15 cellular contexts compared by ENCODE assay signal in the genomic region with DNA sequence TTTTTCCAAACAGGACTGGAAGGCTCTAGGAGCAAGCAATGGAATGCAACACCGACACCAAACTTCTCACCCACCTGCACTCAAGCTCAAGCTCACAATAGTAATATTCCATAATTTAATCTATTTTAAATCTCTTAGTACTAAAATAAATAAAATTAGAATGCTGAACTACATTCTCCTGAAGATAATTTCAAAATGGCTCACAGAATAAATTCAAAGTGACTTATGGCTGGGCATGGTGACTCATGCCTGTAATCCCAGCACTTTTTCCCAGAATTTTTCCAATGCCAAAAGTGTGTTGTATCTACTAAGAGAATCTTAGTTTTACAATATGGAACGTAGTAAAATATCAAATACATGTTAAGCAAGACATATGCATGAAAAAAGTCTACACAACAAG. TPM values are rescaled to one million over a fixed set of nuclear protein-coding genes. Genes with fewer than 3 reads are reported as not detected.
A peak's percentile ranks its signal among the peaks of the same experiment; 100 is the strongest.
DNase-seq lines count a peak whose midpoint lies in the region; ATAC-seq and TF ChIP-seq lines count a peak whose summit lies in the region.
"Had no signal": no experiment of that assay in that cellular context is flagged by ENCODE, and none has a peak within 500 bp of the region (broad histone marks: within the 10 kb centered on the region; RNA-seq: fewer than 3 reads in every experiment).

No MANE protein-coding gene starts in this region.

- H3K36me3 ChIP-seq in CD8-positive, alpha-beta T cell (ENCODE audit: insufficient read depth, low read length) = no peaks in the 10 kb centered on the region
- H3K36me3 ChIP-seq in hepatocyte (replicated peaks; ENCODE audit: insufficient read depth, low read depth) = no peaks in the 10 kb centered on the region
- H3K36me3 ChIP-seq in ovary = no peaks in the 10 kb centered on the region
- H3K36me3 ChIP-seq: BLaER1 had no signal

- peaks cover 58% of the 10 kb centered on the region for H3K79me2 ChIP-seq in hepatocyte

- peaks cover 3% of the 10 kb centered on the region for H3K36me3 Mint-ChIP-seq in CD8-positive, alpha-beta T cell
- H3K36me3 Mint-ChIP-seq in type B pancreatic cell = peaks cover 24% of the 10 kb centered on the region
- H3K36me3 Mint-ChIP-seq in activated T-helper 1 cell treated with anti-CD3 and anti-CD28 coated beads, Interleukin-12 subunit alpha, Interleukin-12 subunit beta, Interleukin-2, Interleukin-4 antibody, amounts not matched to agents 30 ng/mL and 10 ng/mL and 1 ng/mL, durations not matched to agents 14 hours and 24 hours and 36 hours (ENCODE audit: low read depth) = peaks cover 23% of the 10 kb centered on the region
- H3K36me3 Mint-ChIP-seq in activated CD4-positive, alpha-beta T cell treated with anti-CD3 and anti-CD28 coated beads, Interleukin-2, amount 10 ng/mL, durations not matched to agents 24 days and 14 days (ENCODE audit: low read depth) = peaks cover 22% of the 10 kb centered on the region

- no peak overlapping the region for H3K4me3 ChIP-seq in CD8-positive, alpha-beta T cell (ENCODE audit: low read depth, low read length)
- H3K4me3 ChIP-seq in hepatocyte = no peak overlapping the region
- no peak overlapping the region for H3K4me3 ChIP-seq in ovary
- H3K4me3 ChIP-seq: BLaER1, GM12878, GM23338 had no signal

- intact Hi-C loops in CD8-positive, alpha-beta T cell (cut with DNase I, micrococcal nuclease) = no loop called here
- intact Hi-C loops in activated T-helper 1 cell treated with anti-CD3 and anti-CD28 coated beads, Interleukin-12 subunit alpha, Interleukin-12 subunit beta, Interleukin-2, Interleukin-4 antibody, amounts not matched to agents 30 ng/mL and 10 ng/mL and 1 ng/mL, durations not matched to agents 14 hours and 24 hours and 36 hours (cut with micrococcal nuclease) = no loop called here
- intact Hi-C loops in ovary (cut with DNase I) = no loop called here
- intact Hi-C loops in activated CD4-positive, alpha-beta T cell treated with anti-CD3 and anti-CD28 coated beads, Interleukin-2, amount 10 ng/mL, durations not matched to agents 24 days and 14 days (cut with micrococcal nuclease) = loop anchor here (2.0 kb wide), 1 partner anchor 18 kb away; no protein-coding TSS in a partner anchor

- H3K9me2 ChIP-seq in hepatocyte (replicated peaks; ENCODE audit: insufficient read depth) = no peaks in the 10 kb centered on the region

- no peak for TF ChIP-seq POLR2A in ovary (IDR thresholded peaks at IDR 0.05)

- CTCF ChIA-PET in CD8-positive, alpha-beta T cell (lab: Charles Lee) = no interaction called here

- no peak for TF ChIP-seq EP300 in ovary (IDR thresholded peaks at IDR 0.05)

- H3K9me3 Mint-ChIP-seq in CD8-positive, alpha-beta T cell = no peaks in the 10 kb centered on the region
- no peaks in the 10 kb centered on the region for H3K9me3 Mint-ChIP-seq in type B pancreatic cell
- no peaks in the 10 kb centered on the region for H3K9me3 Mint-ChIP-seq in activated T-helper 1 cell treated with anti-CD3 and anti-CD28 coated beads, Interleukin-12 subunit alpha, Interleukin-12 subunit beta, Interleukin-2, Interleukin-4 antibody, amounts not matched to agents 30 ng/mL and 10 ng/mL and 1 ng/mL, durations not matched to agents 14 hours and 24 hours and 36 hours
- H3K9me3 Mint-ChIP-seq in activated CD4-positive, alpha-beta T cell treated with anti-CD3 and anti-CD28 coated beads, Interleukin-2, amount 10 ng/mL, durations not matched to agents 24 days and 14 days = peaks cover 4% of the 10 kb centered on the region
- H3K9me3 Mint-ChIP-seq: GM23338 had no signal

- no peak overlapping the region for H3K27ac ChIP-seq in CD8-positive, alpha-beta T cell (ENCODE audit: low read depth, low read length)
- peak overlapping the region; percentile 91 for H3K27ac ChIP-seq in hepatocyte
- no peak overlapping the region for H3K27ac ChIP-seq in ovary
- H3K27ac ChIP-seq: BLaER1 had no signal

- no peaks in the 10 kb centered on the region for H3K27me3 ChIP-seq in CD8-positive, alpha-beta T cell (ENCODE audit: insufficient read depth, low read length)
- H3K27me3 ChIP-seq in hepatocyte = no peaks in the 10 kb centered on the region
- H3K27me3 ChIP-seq in ovary = no peaks in the 10 kb centered on the region
- H3K27me3 ChIP-seq: BLaER1 had no signal

- no peak overlapping the region for H3K4me3 Mint-ChIP-seq in CD8-positive, alpha-beta T cell
- H3K4me3 Mint-ChIP-seq in type B pancreatic cell = no peak overlapping the region
- H3K4me3 Mint-ChIP-seq in activated T-helper 1 cell treated with anti-CD3 and anti-CD28 coated beads, Interleukin-12 subunit alpha, Interleukin-12 subunit beta, Interleukin-2, Interleukin-4 antibody, amounts not matched to agents 30 ng/mL and 10 ng/mL and 1 ng/mL, durations not matched to agents 14 hours and 24 hours and 36 hours = no peak overlapping the region
- H3K4me3 Mint-ChIP-seq in activated CD4-positive, alpha-beta T cell treated with anti-CD3 and anti-CD28 coated beads, Interleukin-2, amount 10 ng/mL, durations not matched to agents 24 days and 14 days = no peak overlapping the region
- H3K4me3 Mint-ChIP-seq: GM23338 had no signal

- H3K27me3 Mint-ChIP-seq in CD8-positive, alpha-beta T cell (ENCODE audit: low read depth) = no peaks in the 10 kb centered on the region
- H3K27me3 Mint-ChIP-seq in type B pancreatic cell = no peaks in the 10 kb centered on the region
- H3K27me3 Mint-ChIP-seq in activated T-helper 1 cell treated with anti-CD3 and anti-CD28 coated beads, Interleukin-12 subunit alpha, Interleukin-12 subunit beta, Interleukin-2, Interleukin-4 antibody, amounts not matched to agents 30 ng/mL and 10 ng/mL and 1 ng/mL, durations not matched to agents 14 hours and 24 hours and 36 hours (ENCODE audit: insufficient read depth) = no peaks in the 10 kb centered on the region
- no peaks in the 10 kb centered on the region for H3K27me3 Mint-ChIP-seq in activated CD4-positive, alpha-beta T cell treated with anti-CD3 and anti-CD28 coated beads, Interleukin-2, amount 10 ng/mL, durations not matched to agents 24 days and 14 days

- H2AFZ ChIP-seq in hepatocyte = no peak overlapping the region
- H2AFZ ChIP-seq: GM23338 had no signal

- H3K9me3 ChIP-seq in CD8-positive, alpha-beta T cell (ENCODE audit: low read length) = no peaks in the 10 kb centered on the region
- H3K9me3 ChIP-seq in hepatocyte (ENCODE audit: low read depth) (no peaks in the 10 kb centered on the region), ovary (no peaks in the 10 kb centered on the region)
- H3K9me3 ChIP-seq: BLaER1 had no signal

- H3K4me2 ChIP-seq in hepatocyte = no peak overlapping the region
- H3K4me2 ChIP-seq: BLaER1, GM23338 had no signal

- POLR2A ChIA-PET in CD8-positive, alpha-beta T cell (lab: Charles Lee) = no interaction called here

- no peak for TF ChIP-seq CTCF in CD8-positive, alpha-beta T cell (IDR thresholded peaks at IDR 0.05)
- TF ChIP-seq CTCF in hepatocyte (IDR thresholded peaks at IDR 0.05; ENCODE audit: poor library complexity) = no peak
- no peak for TF ChIP-seq CTCF in type B pancreatic cell (conservative IDR thresholded peaks at IDR 0.05)
- TF ChIP-seq CTCF in ovary (IDR thresholded peaks at IDR 0.05) = no peak

- H3K27ac Mint-ChIP-seq in CD8-positive, alpha-beta T cell = peak overlapping the region; percentile 41
- H3K27ac Mint-ChIP-seq in type B pancreatic cell = peak overlapping the region; percentile 23
- H3K27ac Mint-ChIP-seq in activated T-helper 1 cell treated with anti-CD3 and anti-CD28 coated beads, Interleukin-12 subunit alpha, Interleukin-12 subunit beta, Interleukin-2, Interleukin-4 antibody, amounts not matched to agents 30 ng/mL and 10 ng/mL and 1 ng/mL, durations not matched to agents 14 hours and 24 hours and 36 hours = no peak overlapping the region
- H3K27ac Mint-ChIP-seq in activated CD4-positive, alpha-beta T cell treated with anti-CD3 and anti-CD28 coated beads, Interleukin-2, amount 10 ng/mL, durations not matched to agents 24 days and 14 days = no peak overlapping the region
- H3K27ac Mint-ChIP-seq: GM23338 had no signal

- 94% methylated on average over 2 of the region's 2 CpGs for WGBS in hepatocyte (ENCODE audit: low lambda C conversion rate, missing lambda C conversion rate)
- WGBS in ovary, 3 donors = 89 to 99% (median 91%) methylated on average over 2 of the region's 2 CpGs

- no peaks in the 10 kb centered on the region for H4K20me1 ChIP-seq in hepatocyte (ENCODE audit: insufficient read depth, poor library complexity, severe bottlenecking)
- H4K20me1 ChIP-seq: BLaER1 had no signal

- no peak for DNase-seq in CD8-positive, alpha-beta T cell
- DNase-seq in hepatocyte (ENCODE audit: low spot score) (no peak), type B pancreatic cell (ENCODE audit: extremely low spot score, unreplicated experiment) (no peak), ovary (no peak)
- no peak for DNase-seq in activated T-helper 1 cell treated with anti-CD3 and anti-CD28 coated beads, Interleukin-12 subunit alpha, Interleukin-12 subunit beta, Interleukin-2, Interleukin-4 antibody, amounts not matched to agents 30 ng/mL and 10 ng/mL and 1 ng/mL, durations not matched to agents 14 hours and 24 hours and 36 hours (ENCODE audit: low spot score)
- DNase-seq in activated CD4-positive, alpha-beta T cell treated with anti-CD3 and anti-CD28 coated beads, Interleukin-2, amount 10 ng/mL, durations not matched to agents 24 days and 14 days = no peak
- DNase-seq: AML-193, Calu3, DMS 273 treated with DMSO at 0.1 percent for 48 hours, H7, IMR-90 had no signal

- peaks cover 18% of the 10 kb centered on the region for H3K4me1 ChIP-seq in CD8-positive, alpha-beta T cell (ENCODE audit: insufficient read depth, low read length)
- H3K4me1 ChIP-seq in hepatocyte (ENCODE audit: insufficient read depth) (peaks cover 62% of the 10 kb centered on the region), ovary (ENCODE audit: insufficient read depth) (peaks cover 14% of the 10 kb centered on the region)

- peaks cover 59% of the 10 kb centered on the region for H3K4me1 Mint-ChIP-seq in CD8-positive, alpha-beta T cell (ENCODE audit: low read depth)
- peaks cover 16% of the 10 kb centered on the region for H3K4me1 Mint-ChIP-seq in type B pancreatic cell (ENCODE audit: unreplicated experiment)
- H3K4me1 Mint-ChIP-seq in activated T-helper 1 cell treated with anti-CD3 and anti-CD28 coated beads, Interleukin-12 subunit alpha, Interleukin-12 subunit beta, Interleukin-2, Interleukin-4 antibody, amounts not matched to agents 30 ng/mL and 10 ng/mL and 1 ng/mL, durations not matched to agents 14 hours and 24 hours and 36 hours (ENCODE audit: low read depth) = peaks cover 74% of the 10 kb centered on the region
- peaks cover 51% of the 10 kb centered on the region for H3K4me1 Mint-ChIP-seq in activated CD4-positive, alpha-beta T cell treated with anti-CD3 and anti-CD28 coated beads, Interleukin-2, amount 10 ng/mL, durations not matched to agents 24 days and 14 days

- ATAC-seq in CD8-positive, alpha-beta T cell = no peak
- ATAC-seq in SK-N-SH treated with all-trans-retinoic acid at 6 μM for 48 hours = peak; percentile 44
- ATAC-seq: GM12878, GM23338 had no signal

RNA-seq across cellular contexts. Expression of gene DUSP16, which starts 31.5 kb away (rescaled TPM):
- total RNA-seq in CD8-positive, alpha-beta T cell = 10 to 100 TPM; 27.9 to 34.1 TPM
- total RNA-seq in hepatocyte (74.1 and 78.0 TPM in 2 replicates), type B pancreatic cell (ENCODE audit: low replicate concordance) (52.1 and 240 TPM in 2 replicates), ovary (10 to 100 TPM; 17.8 to 35.5 (median 27.3) TPM)
- polyA plus RNA-seq in hepatocyte (13.4 and 14.3 TPM in 2 replicates), ovary (10 to 100 TPM; 12.5 to 54.0 TPM)
- total RNA-seq in activated T-helper 1 cell treated with anti-CD3 and anti-CD28 coated beads, Interleukin-12 subunit alpha, Interleukin-12 subunit beta, Interleukin-2, Interleukin-4 antibody, amounts not matched to agents 30 ng/mL and 10 ng/mL and 1 ng/mL, durations not matched to agents 14 hours and 24 hours and 36 hours = 49.3 and 52.0 TPM in 2 replicates
- total RNA-seq in activated CD4-positive, alpha-beta T cell treated with anti-CD3 and anti-CD28 coated beads, Interleukin-2, amount 10 ng/mL, durations not matched to agents 24 days and 14 days = 48.3 and 51.2 TPM in 2 replicates

Comparison
In these comparisons a context has a peak if more than half of its experiments do, and no peak if none do; other contexts are left out.
1. H3K27ac Mint-ChIP-seq: peak in CD8-positive, alpha-beta T cell (single experiment) and type B pancreatic cell (single experiment); none in activated T-helper 1 cell treated with anti-CD3 and anti-CD28 coated beads, Interleukin-12 subunit alpha, Interleukin-12 subunit beta, Interleukin-2, Interleukin-4 antibody, amounts not matched to agents 30 ng/mL and 10 ng/mL and 1 ng/mL, durations not matched to agents 14 hours and 24 hours and 36 hours (single experiment) and activated CD4-positive, alpha-beta T cell treated with anti-CD3 and anti-CD28 coated beads, Interleukin-2, amount 10 ng/mL, durations not matched to agents 24 days and 14 days (single experiment).